In the genomic region with DNA sequence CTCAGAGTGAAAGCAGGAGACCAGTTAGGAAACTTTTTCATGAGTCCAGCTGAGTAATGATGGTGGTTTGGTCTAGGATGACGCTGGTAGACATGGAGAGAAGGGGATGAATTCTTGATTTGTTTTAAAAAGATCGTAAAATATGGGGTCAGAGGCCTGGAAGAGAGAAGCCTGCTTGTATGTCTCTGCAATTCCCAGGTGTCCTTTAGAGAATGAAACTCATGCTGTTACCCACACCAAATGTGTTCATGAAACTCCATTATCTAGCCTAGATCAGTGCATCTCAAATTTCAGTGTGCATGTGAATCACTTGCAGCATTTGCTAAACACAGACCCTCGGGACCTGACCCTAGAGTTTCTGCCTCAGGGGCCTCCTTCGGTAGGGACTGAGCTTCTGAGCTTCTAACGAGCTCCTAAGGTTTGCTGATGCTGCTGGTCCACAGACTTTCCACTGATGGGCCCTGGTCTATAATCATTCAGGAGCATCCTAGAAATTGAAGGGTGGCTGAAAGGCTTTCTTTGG, we compare ENCODE assay signal across 14 cellular contexts.
"Had no signal": no experiment of that assay in that cellular context is flagged by ENCODE, and none has a peak within 500 bp of the region (broad histone marks: within the 10 kb centered on the region; RNA-seq: fewer than 3 reads in every experiment).

No MANE protein-coding gene starts in this region.

- ATAC-seq: activated CD4-positive, alpha-beta T cell treated with anti-CD3 and anti-CD28 coated beads for 36 hours; heart right ventricle; left ventricle myocardium superior; stimulated activated naive CD8-positive, alpha-beta T cell treated with anti-CD3 and anti-CD28 coated beads, Interleukin-15, Interleukin-2, amounts not matched to agents 100 U/mL and 50 U/mL, for 24 hours; T-helper 17 cell had no signal

- DNase-seq: activated CD4-positive, alpha-beta T cell treated with anti-CD3 and anti-CD28 coated beads for 36 hours; activated CD4-positive, alpha-beta T cell treated with anti-CD3 and anti-CD28 coated beads, Interleukin-2, amount 50 U/mL, for 48 hours; activated T-cell treated with anti-CD3 and anti-CD28 coated beads for 4 hours; amniotic stem cell; caudate nucleus; dorsolateral prefrontal cortex; heart right ventricle; kidney glomerular epithelial cell; left ventricle myocardium superior; stimulated activated naive CD8-positive, alpha-beta T cell treated with anti-CD3 and anti-CD28 coated beads, Interleukin-15, Interleukin-2, amounts not matched to agents 100 U/mL and 50 U/mL, for 24 hours; substantia nigra; T-helper 17 cell; tibial artery; WERI-Rb-1 had no signal

- H3K4me3 ChIP-seq: dorsolateral prefrontal cortex, heart right ventricle, tibial artery had no signal
